In the genomic region with DNA sequence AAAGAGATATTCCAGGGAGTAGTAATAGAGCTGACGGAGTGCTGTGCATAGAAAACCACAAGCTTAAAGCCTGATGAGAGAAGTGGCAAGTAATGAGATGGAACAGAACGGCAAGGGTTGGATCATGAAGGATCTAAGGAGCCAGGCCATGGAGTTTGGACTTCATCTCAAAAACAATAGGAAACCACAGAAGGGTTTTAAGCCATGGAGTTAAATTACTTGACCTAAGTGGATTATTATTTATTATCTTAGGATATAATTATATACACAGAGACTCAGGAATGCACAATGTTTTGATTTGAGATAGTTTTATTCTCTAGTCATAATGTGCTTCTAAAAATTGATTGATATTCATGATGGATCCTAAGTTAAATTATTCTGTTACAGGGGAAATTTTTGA, we compare ENCODE assay signal across 1 cellular context.
TF ChIP-seq lines count a peak whose summit lies in the region.

No MANE protein-coding gene starts in this region.

TF ChIP-seq in H1, 55 proteins besides CTCF, POLR2A, EP300 and RAD21 (continued from another document):
- TF ChIP-seq ASH2L (IDR thresholded peaks at IDR 0.05; ENCODE audit: low read length) (no peak), KDM4A (IDR thresholded peaks at IDR 0.05; ENCODE audit: low read depth, low read length, severe bottlenecking) (no peak), SP2 (IDR thresholded peaks at IDR 0.05; ENCODE audit: low read length) (no peak), POLR2AphosphoS5 (IDR thresholded peaks at IDR 0.05; ENCODE audit: low read depth, low read length) (no peak), SIX5 (IDR thresholded peaks at IDR 0.05; ENCODE audit: low read depth, low read length) (no peak), SP4 (IDR thresholded peaks at IDR 0.05; ENCODE audit: low read length) (no peak), CHD2 (IDR thresholded peaks at IDR 0.05; ENCODE audit: low read length) (no peak), CBX5 (IDR thresholded peaks at IDR 0.05; ENCODE audit: low read depth, low read length) (no peak)
- TF ChIP-seq, protein P1, sequence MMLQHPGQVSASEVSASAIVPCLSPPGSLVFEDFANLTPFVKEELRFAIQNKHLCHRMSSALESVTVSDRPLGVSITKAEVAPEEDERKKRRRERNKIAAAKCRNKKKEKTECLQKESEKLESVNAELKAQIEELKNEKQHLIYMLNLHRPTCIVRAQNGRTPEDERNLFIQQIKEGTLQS (IDR thresholded peaks at IDR 0.05; ENCODE audit: insufficient read depth, low read depth, low read length), result no peak
- TF ChIP-seq, protein P2, sequence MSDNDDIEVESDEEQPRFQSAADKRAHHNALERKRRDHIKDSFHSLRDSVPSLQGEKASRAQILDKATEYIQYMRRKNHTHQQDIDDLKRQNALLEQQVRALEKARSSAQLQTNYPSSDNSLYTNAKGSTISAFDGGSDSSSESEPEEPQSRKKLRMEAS (IDR thresholded peaks at IDR 0.05), result no peak
- TF ChIP-seq, protein P3, sequence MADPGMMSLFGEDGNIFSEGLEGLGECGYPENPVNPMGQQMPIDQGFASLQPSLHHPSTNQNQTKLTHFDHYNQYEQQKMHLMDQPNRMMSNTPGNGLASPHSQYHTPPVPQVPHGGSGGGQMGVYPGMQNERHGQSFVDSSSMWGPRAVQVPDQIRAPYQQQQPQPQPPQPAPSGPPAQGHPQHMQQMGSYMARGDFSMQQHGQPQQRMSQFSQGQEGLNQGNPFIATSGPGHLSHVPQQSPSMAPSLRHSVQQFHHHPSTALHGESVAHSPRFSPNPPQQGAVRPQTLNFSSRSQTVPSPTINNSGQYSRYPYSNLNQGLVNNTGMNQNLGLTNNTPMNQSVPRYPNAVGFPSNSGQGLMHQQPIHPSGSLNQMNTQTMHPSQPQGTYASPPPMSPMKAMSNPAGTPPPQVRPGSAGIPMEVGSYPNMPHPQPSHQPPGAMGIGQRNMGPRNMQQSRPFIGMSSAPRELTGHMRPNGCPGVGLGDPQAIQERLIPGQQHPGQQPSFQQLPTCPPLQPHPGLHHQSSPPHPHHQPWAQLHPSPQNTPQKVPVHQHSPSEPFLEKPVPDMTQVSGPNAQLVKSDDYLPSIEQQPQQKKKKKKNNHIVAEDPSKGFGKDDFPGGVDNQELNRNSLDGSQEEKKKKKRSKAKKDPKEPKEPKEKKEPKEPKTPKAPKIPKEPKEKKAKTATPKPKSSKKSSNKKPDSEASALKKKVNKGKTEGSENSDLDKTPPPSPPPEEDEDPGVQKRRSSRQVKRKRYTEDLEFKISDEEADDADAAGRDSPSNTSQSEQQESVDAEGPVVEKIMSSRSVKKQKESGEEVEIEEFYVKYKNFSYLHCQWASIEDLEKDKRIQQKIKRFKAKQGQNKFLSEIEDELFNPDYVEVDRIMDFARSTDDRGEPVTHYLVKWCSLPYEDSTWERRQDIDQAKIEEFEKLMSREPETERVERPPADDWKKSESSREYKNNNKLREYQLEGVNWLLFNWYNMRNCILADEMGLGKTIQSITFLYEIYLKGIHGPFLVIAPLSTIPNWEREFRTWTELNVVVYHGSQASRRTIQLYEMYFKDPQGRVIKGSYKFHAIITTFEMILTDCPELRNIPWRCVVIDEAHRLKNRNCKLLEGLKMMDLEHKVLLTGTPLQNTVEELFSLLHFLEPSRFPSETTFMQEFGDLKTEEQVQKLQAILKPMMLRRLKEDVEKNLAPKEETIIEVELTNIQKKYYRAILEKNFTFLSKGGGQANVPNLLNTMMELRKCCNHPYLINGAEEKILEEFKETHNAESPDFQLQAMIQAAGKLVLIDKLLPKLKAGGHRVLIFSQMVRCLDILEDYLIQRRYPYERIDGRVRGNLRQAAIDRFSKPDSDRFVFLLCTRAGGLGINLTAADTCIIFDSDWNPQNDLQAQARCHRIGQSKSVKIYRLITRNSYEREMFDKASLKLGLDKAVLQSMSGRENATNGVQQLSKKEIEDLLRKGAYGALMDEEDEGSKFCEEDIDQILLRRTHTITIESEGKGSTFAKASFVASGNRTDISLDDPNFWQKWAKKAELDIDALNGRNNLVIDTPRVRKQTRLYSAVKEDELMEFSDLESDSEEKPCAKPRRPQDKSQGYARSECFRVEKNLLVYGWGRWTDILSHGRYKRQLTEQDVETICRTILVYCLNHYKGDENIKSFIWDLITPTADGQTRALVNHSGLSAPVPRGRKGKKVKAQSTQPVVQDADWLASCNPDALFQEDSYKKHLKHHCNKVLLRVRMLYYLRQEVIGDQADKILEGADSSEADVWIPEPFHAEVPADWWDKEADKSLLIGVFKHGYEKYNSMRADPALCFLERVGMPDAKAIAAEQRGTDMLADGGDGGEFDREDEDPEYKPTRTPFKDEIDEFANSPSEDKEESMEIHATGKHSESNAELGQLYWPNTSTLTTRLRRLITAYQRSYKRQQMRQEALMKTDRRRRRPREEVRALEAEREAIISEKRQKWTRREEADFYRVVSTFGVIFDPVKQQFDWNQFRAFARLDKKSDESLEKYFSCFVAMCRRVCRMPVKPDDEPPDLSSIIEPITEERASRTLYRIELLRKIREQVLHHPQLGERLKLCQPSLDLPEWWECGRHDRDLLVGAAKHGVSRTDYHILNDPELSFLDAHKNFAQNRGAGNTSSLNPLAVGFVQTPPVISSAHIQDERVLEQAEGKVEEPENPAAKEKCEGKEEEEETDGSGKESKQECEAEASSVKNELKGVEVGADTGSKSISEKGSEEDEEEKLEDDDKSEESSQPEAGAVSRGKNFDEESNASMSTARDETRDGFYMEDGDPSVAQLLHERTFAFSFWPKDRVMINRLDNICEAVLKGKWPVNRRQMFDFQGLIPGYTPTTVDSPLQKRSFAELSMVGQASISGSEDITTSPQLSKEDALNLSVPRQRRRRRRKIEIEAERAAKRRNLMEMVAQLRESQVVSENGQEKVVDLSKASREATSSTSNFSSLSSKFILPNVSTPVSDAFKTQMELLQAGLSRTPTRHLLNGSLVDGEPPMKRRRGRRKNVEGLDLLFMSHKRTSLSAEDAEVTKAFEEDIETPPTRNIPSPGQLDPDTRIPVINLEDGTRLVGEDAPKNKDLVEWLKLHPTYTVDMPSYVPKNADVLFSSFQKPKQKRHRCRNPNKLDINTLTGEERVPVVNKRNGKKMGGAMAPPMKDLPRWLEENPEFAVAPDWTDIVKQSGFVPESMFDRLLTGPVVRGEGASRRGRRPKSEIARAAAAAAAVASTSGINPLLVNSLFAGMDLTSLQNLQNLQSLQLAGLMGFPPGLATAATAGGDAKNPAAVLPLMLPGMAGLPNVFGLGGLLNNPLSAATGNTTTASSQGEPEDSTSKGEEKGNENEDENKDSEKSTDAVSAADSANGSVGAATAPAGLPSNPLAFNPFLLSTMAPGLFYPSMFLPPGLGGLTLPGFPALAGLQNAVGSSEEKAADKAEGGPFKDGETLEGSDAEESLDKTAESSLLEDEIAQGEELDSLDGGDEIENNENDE (IDR thresholded peaks at IDR 0.05; ENCODE audit: insufficient replicate concordance, low read length), result no peak
- TF ChIP-seq, protein P4, sequence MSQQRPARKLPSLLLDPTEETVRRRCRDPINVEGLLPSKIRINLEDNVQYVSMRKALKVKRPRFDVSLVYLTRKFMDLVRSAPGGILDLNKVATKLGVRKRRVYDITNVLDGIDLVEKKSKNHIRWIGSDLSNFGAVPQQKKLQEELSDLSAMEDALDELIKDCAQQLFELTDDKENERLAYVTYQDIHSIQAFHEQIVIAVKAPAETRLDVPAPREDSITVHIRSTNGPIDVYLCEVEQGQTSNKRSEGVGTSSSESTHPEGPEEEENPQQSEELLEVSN (IDR thresholded peaks at IDR 0.05), result no peak
